Comparison of ENCODE assay signal across 8 cellular contexts in genomic region chr19:46753420-46754155, GRCh38. TPM values are rescaled to one million over a fixed set of nuclear protein-coding genes. Genes with fewer than 3 reads are reported as not detected.
DNase-seq lines count a peak whose midpoint lies in the region; ATAC-seq and TF ChIP-seq lines count a peak whose summit lies in the region.

No MANE protein-coding gene starts in this region.

- no peaks in the 10 kb centered on the region for H3K27me3 Mint-ChIP-seq in activated CD4-positive, alpha-beta T cell treated with anti-CD3 and anti-CD28 coated beads for 36 hours
- no peaks in the 10 kb centered on the region for H3K27me3 Mint-ChIP-seq in nephron (ENCODE audit: low read depth)

- peaks cover 6% of the 10 kb centered on the region for H3K4me1 Mint-ChIP-seq in activated CD4-positive, alpha-beta T cell treated with anti-CD3 and anti-CD28 coated beads for 36 hours
- peaks cover 1% of the 10 kb centered on the region for H3K4me1 Mint-ChIP-seq in nephron

- CTCF ChIA-PET in activated CD4-positive, alpha-beta T cell treated with anti-CD3 and anti-CD28 coated beads for 36 hours (lab: Charles Lee), result interaction anchor here (0.5 to 1.9 kb wide), 33 partner anchors 9 to 227 kb away, joined by 3 to 21 read pairs (median 3); partner anchors contain the start of gene SLC1A5

- H3K36me3 Mint-ChIP-seq in activated CD4-positive, alpha-beta T cell treated with anti-CD3 and anti-CD28 coated beads for 36 hours (ENCODE audit: low read depth), result peaks cover 11% of the 10 kb centered on the region
- H3K36me3 Mint-ChIP-seq in nephron (ENCODE audit: low read depth), result peaks cover 49% of the 10 kb centered on the region

- TF ChIP-seq CTCF in nephron (IDR thresholded peaks at IDR 0.05; ENCODE audit: unreplicated experiment in 3 of 3), result peak; percentile 19 to 33 (median 24)

- H3K4me3 Mint-ChIP-seq in activated CD4-positive, alpha-beta T cell treated with anti-CD3 and anti-CD28 coated beads for 36 hours, result no peak overlapping the region
- no peak overlapping the region for H3K4me3 Mint-ChIP-seq in nephron

- DNase-seq in activated gamma-delta T cell treated with Interleukin-2 at 50 U/mL for 16 hours (peak; percentile 64), activated gamma-delta T cell (lab: John Stamatoyannopoulos, UW) (no peak), NCI-H2196 treated with DMSO at 0.1 percent for 48 hours (lab: John Stamatoyannopoulos, UW; ENCODE audit: unreplicated experiment) (peak; percentile 57), ecto neural progenitor cell (ENCODE audit: low spot score) (peak; percentile 72)
- DNase-seq in activated CD4-positive, alpha-beta T cell treated with anti-CD3 and anti-CD28 coated beads for 36 hours, result peak; percentile 86

- peak; percentile 91 for ATAC-seq in activated CD4-positive, alpha-beta T cell treated with anti-CD3 and anti-CD28 coated beads for 36 hours
- ATAC-seq in GM19328 (IDR thresholded peaks at IDR 0.05; ENCODE audit: unreplicated experiment), result no peak
- no peak for ATAC-seq in GM21515 (IDR thresholded peaks at IDR 0.05; ENCODE audit: unreplicated experiment)

- H3K9me3 Mint-ChIP-seq in activated CD4-positive, alpha-beta T cell treated with anti-CD3 and anti-CD28 coated beads for 36 hours (ENCODE audit: low read depth), result no peaks in the 10 kb centered on the region
- H3K9me3 Mint-ChIP-seq in nephron, result no peaks in the 10 kb centered on the region

- intact Hi-C loops in activated CD4-positive, alpha-beta T cell treated with anti-CD3 and anti-CD28 coated beads for 36 hours (cut with DNase I, micrococcal nuclease), result loop anchor here in 1 of 2 experiments (10.0 kb wide), 1 partner anchor 241 kb away; no protein-coding TSS in a partner anchor

- POLR2A ChIA-PET in activated CD4-positive, alpha-beta T cell treated with anti-CD3 and anti-CD28 coated beads for 36 hours (lab: Charles Lee), result interaction anchor here (0.6 to 0.8 kb wide), 2 partner anchors 35 to 98 kb away, joined by 3 to 5 read pairs; partner anchors contain the start of gene SLC1A5

- no peak overlapping the region for H3K27ac Mint-ChIP-seq in activated CD4-positive, alpha-beta T cell treated with anti-CD3 and anti-CD28 coated beads for 36 hours
- H3K27ac Mint-ChIP-seq in nephron, result no peak overlapping the region

RNA-seq across cellular contexts. Expression of gene STRN4, which starts 7.3 kb away (rescaled TPM):
- 10 to 100 TPM; 56.4 to 56.8 TPM for total RNA-seq in activated CD4-positive, alpha-beta T cell treated with anti-CD3 and anti-CD28 coated beads for 36 hours

RNA-seq across cellular contexts. Expression of gene FKRP, which starts 7.7 kb away (rescaled TPM):
- 10 to 100 TPM; 12.1 to 16.2 TPM for total RNA-seq in activated CD4-positive, alpha-beta T cell treated with anti-CD3 and anti-CD28 coated beads for 36 hours

RNA-seq across cellular contexts. Expression of gene SLC1A5, which starts 34.8 kb away (rescaled TPM):
- total RNA-seq in activated CD4-positive, alpha-beta T cell treated with anti-CD3 and anti-CD28 coated beads for 36 hours, result 100 to 1,000 TPM; 200 to 227 TPM

RNA-seq across cellular contexts. Expression of gene PRKD2, which starts 36.7 kb away (rescaled TPM):
- 10 to 100 TPM; 76.0 to 78.3 TPM for total RNA-seq in activated CD4-positive, alpha-beta T cell treated with anti-CD3 and anti-CD28 coated beads for 36 hours
